ENCODE assay signal across 2 cellular contexts in genomic region chr6:32168807-32169206, GRCh38.
TF ChIP-seq lines count a peak whose summit lies in the region.

No MANE protein-coding gene starts in this region.

TF ChIP-seq in IMR-90, 13 proteins besides CTCF, POLR2A, EP300 and RAD21:
- no peak for TF ChIP-seq RCOR1 (IDR thresholded peaks at IDR 0.05; ENCODE audit: insufficient replicate concordance, low read length)
- no peak; the same call in 1 of the 2 replicates for TF ChIP-seq MAZ (IDR thresholded peaks at IDR 0.05; ENCODE audit: borderline replicate concordance, low read depth, low read length)
- TF ChIP-seq, protein P1, sequence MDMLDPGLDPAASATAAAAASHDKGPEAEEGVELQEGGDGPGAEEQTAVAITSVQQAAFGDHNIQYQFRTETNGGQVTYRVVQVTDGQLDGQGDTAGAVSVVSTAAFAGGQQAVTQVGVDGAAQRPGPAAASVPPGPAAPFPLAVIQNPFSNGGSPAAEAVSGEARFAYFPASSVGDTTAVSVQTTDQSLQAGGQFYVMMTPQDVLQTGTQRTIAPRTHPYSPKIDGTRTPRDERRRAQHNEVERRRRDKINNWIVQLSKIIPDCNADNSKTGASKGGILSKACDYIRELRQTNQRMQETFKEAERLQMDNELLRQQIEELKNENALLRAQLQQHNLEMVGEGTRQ (IDR thresholded peaks at IDR 0.05; ENCODE audit: low read depth, low read length): no peak
- no peak for TF ChIP-seq RFX5 (IDR thresholded peaks at IDR 0.05; ENCODE audit: low read depth, low read length)

TF ChIP-seq in endothelial cell of umbilical vein, 7 proteins besides CTCF, POLR2A, EP300 and RAD21:
- TF ChIP-seq MYC (IDR thresholded peaks at IDR 0.05; ENCODE audit: low read depth, low read length) (no peak), POLR2AphosphoS5 (IDR thresholded peaks at IDR 0.05; ENCODE audit: insufficient read depth, low read depth, low read length) (no peak), EZH2 (IDR thresholded peaks at IDR 0.05; ENCODE audit: borderline replicate concordance, low read depth, low read length, severe bottlenecking) (no peak), GATA2 (IDR thresholded peaks at IDR 0.05; ENCODE audit: insufficient read depth, insufficient read length, low read depth, low read length) (no peak), JUN (IDR thresholded peaks at IDR 0.05; ENCODE audit: borderline replicate concordance, insufficient read depth, insufficient read length, low read depth) (no peak), FOS (IDR thresholded peaks at IDR 0.05; ENCODE audit: borderline replicate concordance, insufficient read depth, low read length) (no peak), MAX (IDR thresholded peaks at IDR 0.05; ENCODE audit: insufficient read depth, insufficient read length) (no peak)
